1 cellular context compared by ENCODE assay signal in genomic region chr19:17215125-17215971, GRCh38.
A peak's percentile ranks its signal among the peaks of the same experiment; 100 is the strongest.
TF ChIP-seq lines count a peak whose summit lies in the region.

USE1 (plus strand) TSS chr19:17215357; CDS start chr19:17215406, 49 bp downstream.

TF ChIP-seq in K562, 482 proteins besides CTCF, POLR2A, EP300 and RAD21 (continued from another document and continues in another):
- TF ChIP-seq CHD7 (IDR thresholded peaks at IDR 0.05; ENCODE audit: low read depth, low read length) (no peak), EGR1 (conservative IDR thresholded peaks at IDR 0.05) (peak; percentile 78), LEF1 (IDR thresholded peaks at IDR 0.05) (no peak), MAX (CRISPR knock-in tag; IDR thresholded peaks at IDR 0.05) (peak; percentile 82), FOXJ3 (CRISPR knock-in tag; IDR thresholded peaks at IDR 0.05) (no peak), TCF7L2 (IDR thresholded peaks at IDR 0.05; ENCODE audit: low read depth, low read length) (no peak), ZNF280A (IDR thresholded peaks at IDR 0.05; ENCODE audit: low read depth, partially characterized antibody) (no peak), SMC3 (conservative IDR thresholded peaks at IDR 0.05; ENCODE audit: insufficient read depth, low read depth, low read length) (0 out of 2 replicates have a peak, but pooled peaks have one; percentile 13), MEF2D (tag; conservative IDR thresholded peaks at IDR 0.05; ENCODE audit: low read depth) (peak; percentile 55; the same call in 1 of the 2 replicates), KDM5B (IDR thresholded peaks at IDR 0.05; ENCODE audit: insufficient replicate concordance, low read depth, low read length) (peak; percentile 93), RERE (CRISPR knock-in tag; IDR thresholded peaks at IDR 0.05; ENCODE audit: borderline replicate concordance) (no peak), ZNF696 (CRISPR knock-in tag; conservative IDR thresholded peaks at IDR 0.05) (no peak), ZNF395 (CRISPR knock-in tag; IDR thresholded peaks at IDR 0.05) (no peak), E2F5 (CRISPR knock-in tag; IDR thresholded peaks at IDR 0.05) (no peak), ZKSCAN8 (CRISPR knock-in tag; IDR thresholded peaks at IDR 0.05) (no peak), ZNF77 (CRISPR knock-in tag; IDR thresholded peaks at IDR 0.05) (no peak), TCFL5 (CRISPR knock-in tag; conservative IDR thresholded peaks at IDR 0.05) (no peak), XRCC5 (IDR thresholded peaks at IDR 0.05; ENCODE audit: low read depth, low read length) (no peak; the same call in 1 of the 2 replicates), RBFOX2 (IDR thresholded peaks at IDR 0.05; ENCODE audit: low read depth, low read length) (peak; percentile 95), RBM15 (IDR thresholded peaks at IDR 0.05; ENCODE audit: insufficient read depth, low read length) (no peak), SRSF7 (optimal IDR thresholded peaks at IDR 0.05; ENCODE audit: low read depth, low read length) (no peak), ZNF133 (CRISPR knock-in tag; IDR thresholded peaks at IDR 0.05) (no peak), NR3C1 (CRISPR knock-in tag; IDR thresholded peaks at IDR 0.05) (0 out of 2 replicates have a peak, but pooled peaks have one; percentile 30), ZNF436 (CRISPR knock-in tag; IDR thresholded peaks at IDR 0.05) (no peak), POLR2B (IDR thresholded peaks at IDR 0.05; ENCODE audit: low read depth, partially characterized antibody) (peak; percentile 89), MCM5 (IDR thresholded peaks at IDR 0.05; ENCODE audit: low read depth) (no peak), SAFB (IDR thresholded peaks at IDR 0.05; ENCODE audit: borderline replicate concordance, low read depth, low read length) (no peak), ZNF778 (CRISPR knock-in tag; IDR thresholded peaks at IDR 0.05) (no peak), ZNF76 (CRISPR knock-in tag; IDR thresholded peaks at IDR 0.05; ENCODE audit: borderline replicate concordance) (no peak), NBN (IDR thresholded peaks at IDR 0.05; ENCODE audit: low read depth) (no peak; the same call in 1 of the 2 replicates), POLR3G (IDR thresholded peaks at IDR 0.05; ENCODE audit: extremely low read depth, insufficient read length, insufficient replicate concordance) (no peak), ZNF282 (CRISPR knock-in tag; IDR thresholded peaks at IDR 0.05) (no peak)
